In genomic region chr4:86543560-86544312, GRCh38 we compare ENCODE assay signal across 16 cellular contexts. TPM values are rescaled to one million over a fixed set of nuclear protein-coding genes. Genes with fewer than 3 reads are reported as not detected.
DNase-seq lines count a peak whose midpoint lies in the region; ATAC-seq and TF ChIP-seq lines count a peak whose summit lies in the region.
"Had no signal": no experiment of that assay in that cellular context is flagged by ENCODE, and none has a peak within 500 bp of the region (broad histone marks: within the 10 kb centered on the region; RNA-seq: fewer than 3 reads in every experiment).

No MANE protein-coding gene starts in this region.

- CTCF ChIA-PET in SK-N-SH (lab: Yijun Ruan, JAX), result no interaction called here

- no peaks in the 10 kb centered on the region for H3K79me2 ChIP-seq in SK-N-SH (ENCODE audit: insufficient read depth)
- H3K79me2 ChIP-seq in KMS-11 (ENCODE audit: insufficient read depth, low read depth), result no peaks in the 10 kb centered on the region
- H3K79me2 ChIP-seq in neural progenitor cell (ENCODE audit: low read depth), result no peaks in the 10 kb centered on the region

- H3K4me1 ChIP-seq in SK-N-SH (ENCODE audit: control insufficient read depth in 1 of 2, insufficient read depth in 2 of 2, low read depth in 1 of 2, low read length in 1 of 2) (peaks cover 0 to 4% of the 10 kb centered on the region in 2 experiments; a peak in 1 of 4 replicates), KMS-11 (ENCODE audit: low read depth, poor library complexity, severe bottlenecking) (peaks cover 24% of the 10 kb centered on the region), neural progenitor cell (peaks cover 69% of the 10 kb centered on the region)
- H3K4me1 ChIP-seq: upper lobe of right lung had no signal

- H3K4me2 ChIP-seq in SK-N-SH (no peak overlapping the region), KMS-11 (peak overlapping the region; percentile 47; the same call in 1 of the 2 replicates), neural progenitor cell (peak overlapping the region; percentile 70)

- H3K9me2 ChIP-seq in SK-N-SH, result no peaks in the 10 kb centered on the region

- no peak; the same call in 2 of the 3 replicates for ATAC-seq in SK-N-SH treated with all-trans-retinoic acid at 6 μM for 48 hours
- no peak for ATAC-seq in GM21515 (IDR thresholded peaks at IDR 0.05; ENCODE audit: unreplicated experiment)
- ATAC-seq in GM19455 (IDR thresholded peaks at IDR 0.05; ENCODE audit: unreplicated experiment), result no peak
- ATAC-seq: PC-3 had no signal

- H3F3A ChIP-seq in SK-N-SH (replicated peaks; ENCODE audit: insufficient read depth), result no peaks in the 10 kb centered on the region
- peaks cover 57% of the 10 kb centered on the region for H3F3A ChIP-seq in neural progenitor cell (ENCODE audit: low read depth)

- no peak for DNase-seq in SK-N-SH
- peak; percentile 18 for DNase-seq in brain microvascular endothelial cell
- peak; percentile 86 for DNase-seq in neural progenitor cell (ENCODE audit: low spot score)
- no peak for DNase-seq in mesothelial cell of epicardium (ENCODE audit: low spot score in 2 of 2, unreplicated experiment in 2 of 2)
- DNase-seq: activated CD8-positive, alpha-beta memory T cell treated with anti-CD3 and anti-CD28 coated beads, Interleukin-2, amount 50 U/mL, for 48 hours; amygdala; DMS 273 treated with DMSO at 0.1 percent for 48 hours; effector CD4-positive, alpha-beta T cell; left cardiac atrium; PC-3; upper lobe of right lung had no signal

- H3K27ac Mint-ChIP-seq in neural progenitor cell (peak overlapping the region; percentile 84), mesothelial cell of epicardium (no peak overlapping the region)

- H3K9me3 Mint-ChIP-seq in neural progenitor cell (peaks cover 12% of the 10 kb centered on the region), mesothelial cell of epicardium (peaks cover 3% of the 10 kb centered on the region)

- H3K9me3 ChIP-seq in SK-N-SH, result no peaks in the 10 kb centered on the region
- no peaks in the 10 kb centered on the region for H3K9me3 ChIP-seq in neural progenitor cell (ENCODE audit: low read depth)
- H3K9me3 ChIP-seq: upper lobe of right lung had no signal

- TF ChIP-seq CTCF in SK-N-SH (IDR thresholded peaks at IDR 0.05), result no peak
- no peak for TF ChIP-seq CTCF in KMS-11 (conservative IDR thresholded peaks at IDR 0.05; ENCODE audit: low read depth, low read length)
- no peak for TF ChIP-seq CTCF in brain microvascular endothelial cell (IDR thresholded peaks at IDR 0.05; ENCODE audit: low read depth, low read length, missing control alignments)
- no peak for TF ChIP-seq CTCF in neural progenitor cell (IDR thresholded peaks at IDR 0.05)
- TF ChIP-seq CTCF in mesothelial cell of epicardium (IDR thresholded peaks at IDR 0.05; ENCODE audit: unreplicated experiment), result no peak

- H3K27me3 ChIP-seq in SK-N-SH (ENCODE audit: insufficient read depth), result no peaks in the 10 kb centered on the region
- no peaks in the 10 kb centered on the region for H3K27me3 ChIP-seq in KMS-11 (ENCODE audit: insufficient read depth, low read depth)
- H3K27me3 ChIP-seq in brain microvascular endothelial cell (replicated peaks), result no peaks in the 10 kb centered on the region
- H3K27me3 ChIP-seq in neural progenitor cell, result no peaks in the 10 kb centered on the region
- H3K27me3 ChIP-seq: upper lobe of right lung had no signal

- no peaks in the 10 kb centered on the region for H3K36me3 ChIP-seq in SK-N-SH (replicated peaks in 1 of 2; ENCODE audit: control insufficient read depth in 1 of 2, insufficient read depth in 2 of 2, low read length in 1 of 2)
- H3K36me3 ChIP-seq in KMS-11 (ENCODE audit: insufficient read depth), result no peaks in the 10 kb centered on the region
- H3K36me3 ChIP-seq in brain microvascular endothelial cell (replicated peaks), result no peaks in the 10 kb centered on the region
- no peaks in the 10 kb centered on the region for H3K36me3 ChIP-seq in neural progenitor cell
- H3K36me3 ChIP-seq: upper lobe of right lung had no signal

- H4K20me1 ChIP-seq in SK-N-SH (ENCODE audit: insufficient read depth) (no peaks in the 10 kb centered on the region), KMS-11 (ENCODE audit: insufficient read depth) (no peaks in the 10 kb centered on the region), neural progenitor cell (ENCODE audit: low read depth) (no peaks in the 10 kb centered on the region)

- H3K4me1 Mint-ChIP-seq in neural progenitor cell (peaks cover 60% of the 10 kb centered on the region), mesothelial cell of epicardium (peaks cover 9% of the 10 kb centered on the region)

- 0 out of 2 replicates have a peak overlapping the region, but pooled peaks have one; percentile 11 for H2AFZ ChIP-seq in SK-N-SH (ENCODE audit: low read depth)
- H2AFZ ChIP-seq in KMS-11 (ENCODE audit: low read depth), result peak overlapping the region; percentile 55
- no peak overlapping the region for H2AFZ ChIP-seq in neural progenitor cell (replicated peaks)

- H3K4me3 ChIP-seq in SK-N-SH (ENCODE audit: low read depth in 2 of 2, low read length in 1 of 2), result no peak overlapping the region
- peak overlapping the region; percentile 54 for H3K4me3 ChIP-seq in KMS-11 (IDR thresholded peaks at IDR 0.05; ENCODE audit: insufficient read depth, low read depth, low read length)
- H3K4me3 ChIP-seq in brain microvascular endothelial cell (ENCODE audit: low read depth, low read length), result no peak overlapping the region
- peak overlapping the region; percentile 26 for H3K4me3 ChIP-seq in neural progenitor cell
- H3K4me3 ChIP-seq: upper lobe of right lung had no signal

- in situ Hi-C loops in brain microvascular endothelial cell (cut with HindIII; ENCODE audit: low pct_ligation_motif_present, low sequenced_read_pairs), result no loop called here

- TF ChIP-seq EP300 in SK-N-SH (IDR thresholded peaks at IDR 0.05; ENCODE audit: borderline replicate concordance in 1 of 2, low read depth in 1 of 2, low read length in 1 of 2), result no peak

- H3K27ac ChIP-seq in SK-N-SH (ENCODE audit: low read depth in 2 of 2, low read length in 1 of 2) (no peak overlapping the region), KMS-11 (peak overlapping the region; percentile 26; the same call in 1 of the 2 replicates), brain microvascular endothelial cell (no peak overlapping the region), neural progenitor cell (peak overlapping the region; percentile 100)
- H3K27ac ChIP-seq: 22Rv1, upper lobe of right lung had no signal

- H3K4me3 Mint-ChIP-seq in neural progenitor cell (no peak overlapping the region), mesothelial cell of epicardium (no peak overlapping the region)

- TF ChIP-seq RAD21 in SK-N-SH (IDR thresholded peaks at IDR 0.05; ENCODE audit: low read length), result no peak

- H3K27me3 Mint-ChIP-seq in neural progenitor cell (ENCODE audit: insufficient read depth, low read depth), result peaks cover 5% of the 10 kb centered on the region
- H3K27me3 Mint-ChIP-seq in mesothelial cell of epicardium (ENCODE audit: low read depth), result no peaks in the 10 kb centered on the region

- peaks cover 19% of the 10 kb centered on the region for H3K36me3 Mint-ChIP-seq in neural progenitor cell
- H3K36me3 Mint-ChIP-seq in mesothelial cell of epicardium, result peaks cover 4% of the 10 kb centered on the region

- H3K9ac ChIP-seq in SK-N-SH, result no peak overlapping the region
- no peak overlapping the region for H3K9ac ChIP-seq in KMS-11
- no peak overlapping the region for H3K9ac ChIP-seq in neural progenitor cell

- POLR2A ChIA-PET in SK-N-SH (lab: Yijun Ruan, JAX), result no interaction called here

- 84% methylated on average over 2 of the region's 2 CpGs for WGBS in SK-N-SH (ENCODE audit: low lambda C conversion rate)

TF ChIP-seq in SK-N-SH, 30 proteins besides CTCF, POLR2A, EP300 and RAD21 (continues in another document):
- TF ChIP-seq RCOR1 (IDR thresholded peaks at IDR 0.05; ENCODE audit: low read length) (no peak), GABPA (IDR thresholded peaks at IDR 0.05; ENCODE audit: low read depth) (no peak), TAF1 (IDR thresholded peaks at IDR 0.05; ENCODE audit: borderline replicate concordance, low read depth, low read length) (no peak), PBX3 (IDR thresholded peaks at IDR 0.05) (no peak)

TF ChIP-seq in SK-N-SH treated with all-trans-retinoic acid at 6 μM for 48 hours, 23 proteins besides CTCF, POLR2A, EP300 and RAD21 (continues in another document):
- no peak for TF ChIP-seq ZFP3 (CRISPR knock-in tag; IDR thresholded peaks at IDR 0.05)
- TF ChIP-seq ZNF70 (CRISPR knock-in tag; IDR thresholded peaks at IDR 0.05), result no peak
- no peak for TF ChIP-seq ZC3H10 (CRISPR knock-in tag; IDR thresholded peaks at IDR 0.05)
- no peak for TF ChIP-seq GLIS3 (CRISPR knock-in tag; IDR thresholded peaks at IDR 0.05)
- TF ChIP-seq ARNTL (CRISPR knock-in tag; IDR thresholded peaks at IDR 0.05; ENCODE audit: borderline replicate concordance, low read depth), result no peak
- TF ChIP-seq, protein P1, sequence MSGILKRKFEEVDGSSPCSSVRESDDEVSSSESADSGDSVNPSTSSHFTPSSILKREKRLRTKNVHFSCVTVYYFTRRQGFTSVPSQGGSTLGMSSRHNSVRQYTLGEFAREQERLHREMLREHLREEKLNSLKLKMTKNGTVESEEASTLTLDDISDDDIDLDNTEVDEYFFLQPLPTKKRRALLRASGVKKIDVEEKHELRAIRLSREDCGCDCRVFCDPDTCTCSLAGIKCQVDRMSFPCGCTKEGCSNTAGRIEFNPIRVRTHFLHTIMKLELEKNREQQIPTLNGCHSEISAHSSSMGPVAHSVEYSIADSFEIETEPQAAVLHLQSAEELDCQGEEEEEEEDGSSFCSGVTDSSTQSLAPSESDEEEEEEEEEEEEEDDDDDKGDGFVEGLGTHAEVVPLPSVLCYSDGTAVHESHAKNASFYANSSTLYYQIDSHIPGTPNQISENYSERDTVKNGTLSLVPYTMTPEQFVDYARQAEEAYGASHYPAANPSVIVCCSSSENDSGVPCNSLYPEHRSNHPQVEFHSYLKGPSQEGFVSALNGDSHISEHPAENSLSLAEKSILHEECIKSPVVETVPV (CRISPR knock-in tag; IDR thresholded peaks at IDR 0.05), result no peak
- no peak for TF ChIP-seq ESRRG (CRISPR knock-in tag; IDR thresholded peaks at IDR 0.05)

RNA-seq across cellular contexts. Expression of gene PTPN13, which starts 50.4 kb away (rescaled TPM):
- polyA plus RNA-seq in SK-N-SH (2012; rRNA removed), result 5.5 and 7.0 TPM in 2 replicates
- 8.7 and 8.9 TPM in 2 replicates for polyA plus RNA-seq in SK-N-SH (2012; cell fraction: cytosol; rRNA removed)
- polyA plus RNA-seq in SK-N-SH (2012; cell fraction: nucleus; rRNA removed), result 5.4 and 11.4 TPM in 2 replicates
- total RNA-seq in neural progenitor cell (ENCODE audit: low replicate concordance), result 183 and 244 TPM in 2 replicates
- 42.9 to 45.4 TPM (median 44.3 TPM) in 3 replicates for total RNA-seq in mesothelial cell of epicardium

Comparison
In these comparisons a context has a peak if more than half of its experiments do, and no peak if none do; other contexts are left out.
1. DNase-seq: peak in brain microvascular endothelial cell (single experiment) and neural progenitor cell (single experiment); none in SK-N-SH (single experiment) and mesothelial cell of epicardium (0 of 2).
2. H3K27ac ChIP-seq: peak in KMS-11 (single experiment) and neural progenitor cell (single experiment); none in SK-N-SH (0 of 2) and brain microvascular endothelial cell (single experiment).
3. H3K4me3 ChIP-seq: peak in KMS-11 (single experiment) and neural progenitor cell (single experiment); none in SK-N-SH (0 of 2) and brain microvascular endothelial cell (single experiment).